In genomic region chr5:75623846-75624245, GRCh38 we compare ENCODE assay signal across 20 cellular contexts. TPM values are rescaled to one million over a fixed set of nuclear protein-coding genes. Genes with fewer than 3 reads are reported as not detected.
DNase-seq lines count a peak whose midpoint lies in the region; ATAC-seq and TF ChIP-seq lines count a peak whose summit lies in the region.
"Had no signal": no experiment of that assay in that cellular context is flagged by ENCODE, and none has a peak within 500 bp of the region (broad histone marks: within the 10 kb centered on the region; RNA-seq: fewer than 3 reads in every experiment).

No MANE protein-coding gene starts in this region.

- POLR2A ChIA-PET in SK-N-SH (lab: Yijun Ruan, JAX) = no interaction called here

- ATAC-seq in SK-N-SH treated with all-trans-retinoic acid at 6 μM for 48 hours (peak; percentile 45; the same call in 2 of the 3 replicates), left lung (peak; percentile 73)
- ATAC-seq: stimulated activated effector memory CD8-positive, alpha-beta T cell treated with anti-CD3 and anti-CD28 coated beads, Interleukin-12 subunit alpha, Interleukin-12 subunit beta, amount 100 ng/mL, for 72 hours had no signal

- no peak for TF ChIP-seq CTCF in SK-N-SH (IDR thresholded peaks at IDR 0.05)
- no peak for TF ChIP-seq CTCF in cardiac fibroblast (IDR thresholded peaks at IDR 0.05; ENCODE audit: low read depth, low read length)
- TF ChIP-seq CTCF in left lung (IDR thresholded peaks at IDR 0.05) = no peak
- TF ChIP-seq CTCF in transverse colon (IDR thresholded peaks at IDR 0.05) = no peak

- TF ChIP-seq EP300 in SK-N-SH (IDR thresholded peaks at IDR 0.05; ENCODE audit: borderline replicate concordance in 1 of 2, low read depth in 1 of 2, low read length in 1 of 2) (no peak), transverse colon (IDR thresholded peaks at IDR 0.05; ENCODE audit: low read depth) (no peak)

- H3F3A ChIP-seq in SK-N-SH (replicated peaks; ENCODE audit: insufficient read depth) = no peaks in the 10 kb centered on the region

- H3K27ac ChIP-seq in SK-N-SH (ENCODE audit: low read depth in 2 of 2, low read length in 1 of 2) (no peak overlapping the region), left lung (peak overlapping the region; percentile 64 to 66), transverse colon (peak overlapping the region; percentile 13 to 81 (median 78))
- H3K27ac ChIP-seq: BLaER1 treated with 17β-estradiol and CSF1 and Interleukin-3, amounts not matched to agents 10 nM and 100 nM; HL-60; spleen had no signal

- no peaks in the 10 kb centered on the region for H3K9me2 ChIP-seq in SK-N-SH

- no peak for TF ChIP-seq RAD21 in SK-N-SH (IDR thresholded peaks at IDR 0.05; ENCODE audit: low read length)

- H3K4me1 ChIP-seq in SK-N-SH (ENCODE audit: control insufficient read depth in 1 of 2, insufficient read depth in 2 of 2, low read depth in 1 of 2, low read length in 1 of 2) = no peaks in the 10 kb centered on the region
- no peaks in the 10 kb centered on the region for H3K4me1 ChIP-seq in left lung
- H3K4me1 ChIP-seq in transverse colon = peaks cover 0 to 29% (median 15%) of the 10 kb centered on the region in 4 donors
- H3K4me1 ChIP-seq: BLaER1 treated with 17β-estradiol and CSF1 and Interleukin-3, amounts not matched to agents 10 nM and 100 nM; spleen had no signal

- H2AFZ ChIP-seq in SK-N-SH (ENCODE audit: low read depth) = no peak overlapping the region

- H3K9me3 ChIP-seq in SK-N-SH (no peaks in the 10 kb centered on the region), left lung (no peaks in the 10 kb centered on the region), transverse colon (no peaks in the 10 kb centered on the region)
- H3K9me3 ChIP-seq: BLaER1 treated with 17β-estradiol and CSF1 and Interleukin-3, amounts not matched to agents 10 nM and 100 nM; spleen had no signal

- no peak for TF ChIP-seq POLR2A in transverse colon (IDR thresholded peaks at IDR 0.05)

- in situ Hi-C loops in transverse colon (cut with MboI; ENCODE audit: low pct_ligation_motif_present in 1 of 4, low pct_unique_long_range_greater_than_20kb in 1 of 4, low sequenced_read_pairs in 3 of 4) = no loop called here

- no peaks in the 10 kb centered on the region for H4K20me1 ChIP-seq in SK-N-SH (ENCODE audit: insufficient read depth)
- H4K20me1 ChIP-seq: BLaER1 treated with 17β-estradiol and CSF1 and Interleukin-3, amounts not matched to agents 10 nM and 100 nM had no signal

- CTCF ChIA-PET in SK-N-SH (lab: Yijun Ruan, JAX) = no interaction called here

- H3K4me2 ChIP-seq in SK-N-SH = no peak overlapping the region
- H3K4me2 ChIP-seq: BLaER1 treated with 17β-estradiol and CSF1 and Interleukin-3, amounts not matched to agents 10 nM and 100 nM had no signal

- H3K4me3 ChIP-seq in SK-N-SH (ENCODE audit: low read depth in 2 of 2, low read length in 1 of 2) = no peak overlapping the region
- H3K4me3 ChIP-seq in cardiac fibroblast (replicated peaks in 1 of 2; ENCODE audit: low read depth in 2 of 2, low read length in 2 of 2) = no peak overlapping the region
- H3K4me3 ChIP-seq in left lung = no peak overlapping the region
- H3K4me3 ChIP-seq in transverse colon = no peak overlapping the region
- H3K4me3 ChIP-seq: BLaER1 treated with 17β-estradiol and CSF1 and Interleukin-3, amounts not matched to agents 10 nM and 100 nM; spleen had no signal

- DNase-seq in SK-N-SH (no peak), cardiac fibroblast (ENCODE audit: low read depth in 2 of 2) (peak; percentile 36 to 57), left lung (no peak), transverse colon (no peak), DMS 273 treated with DMSO at 0.1 percent for 48 hours (lab: John Stamatoyannopoulos, UW) (no peak), GM19240 (ENCODE audit: insufficient read length, low spot score) (no peak)
- DNase-seq in stimulated activated naive CD4-positive, alpha-beta T cell (lab: John Stamatoyannopoulos, UW) = no peak
- DNase-seq: 8988T; activated effector memory CD4-positive, alpha-beta T cell treated with Interleukin-2 at 50 U/mL for 16 hours; DMS79; erythroblast; KBM-7; NCI-H1105 treated with DMSO at 0.1 percent for 48 hours; RPMI8226; spleen; T-helper 1 cell had no signal

- H3K79me2 ChIP-seq in SK-N-SH (ENCODE audit: insufficient read depth) = no peaks in the 10 kb centered on the region

- intact Hi-C loops in left lung (cut with DNase I) (no loop called here), transverse colon (cut with DNase I; ENCODE audit: low total_unique reads) (no loop called here)

- no peaks in the 10 kb centered on the region for H3K27me3 ChIP-seq in SK-N-SH (ENCODE audit: insufficient read depth)
- H3K27me3 ChIP-seq in left lung = no peaks in the 10 kb centered on the region
- H3K27me3 ChIP-seq in transverse colon = no peaks in the 10 kb centered on the region
- H3K27me3 ChIP-seq: BLaER1 treated with 17β-estradiol and CSF1 and Interleukin-3, amounts not matched to agents 10 nM and 100 nM; spleen had no signal

- H3K9ac ChIP-seq in SK-N-SH = no peak overlapping the region
- H3K9ac ChIP-seq: BLaER1 treated with 17β-estradiol and CSF1 and Interleukin-3, amounts not matched to agents 10 nM and 100 nM had no signal

- no peaks in the 10 kb centered on the region for H3K36me3 ChIP-seq in SK-N-SH (replicated peaks in 1 of 2; ENCODE audit: control insufficient read depth in 1 of 2, insufficient read depth in 2 of 2, low read length in 1 of 2)
- H3K36me3 ChIP-seq in left lung = no peaks in the 10 kb centered on the region
- no peaks in the 10 kb centered on the region for H3K36me3 ChIP-seq in transverse colon
- H3K36me3 ChIP-seq: spleen had no signal

TF ChIP-seq in SK-N-SH treated with all-trans-retinoic acid at 6 μM for 48 hours, 23 proteins besides CTCF, POLR2A, EP300 and RAD21 (continues in another document):
- TF ChIP-seq POU6F1 (CRISPR knock-in tag; IDR thresholded peaks at IDR 0.05; ENCODE audit: borderline replicate concordance, low read depth) (no peak), PPARA (CRISPR knock-in tag; IDR thresholded peaks at IDR 0.05; ENCODE audit: borderline replicate concordance) (no peak), ZC3H10 (CRISPR knock-in tag; IDR thresholded peaks at IDR 0.05) (no peak), SNAI2 (CRISPR knock-in tag; IDR thresholded peaks at IDR 0.05) (no peak)

TF ChIP-seq in SK-N-SH, 30 proteins besides CTCF, POLR2A, EP300 and RAD21 (continues in another document):
- TF ChIP-seq GATA2 (CRISPR knock-in tag; IDR thresholded peaks at IDR 0.05) (no peak), GABPA (IDR thresholded peaks at IDR 0.05; ENCODE audit: low read depth) (no peak), RCOR1 (IDR thresholded peaks at IDR 0.05; ENCODE audit: low read length) (no peak), CHD2 (IDR thresholded peaks at IDR 0.05; ENCODE audit: low read length, partially characterized antibody) (no peak), PBX3 (IDR thresholded peaks at IDR 0.05) (no peak), RXRA (IDR thresholded peaks at IDR 0.05; ENCODE audit: borderline replicate concordance, low read depth) (no peak), MAX (IDR thresholded peaks at IDR 0.05; ENCODE audit: low read depth) (no peak), REST (IDR thresholded peaks at IDR 0.05; ENCODE audit: low read depth, low read length) (no peak), RFX5 (IDR thresholded peaks at IDR 0.05; ENCODE audit: low read length) (no peak)

RNA-seq across cellular contexts. Expression of gene ANKDD1B, which starts 12.6 kb away (rescaled TPM):
- 0.05 and 0.12 TPM in 2 replicates for polyA plus RNA-seq in SK-N-SH (2012; rRNA removed)
- polyA plus RNA-seq in SK-N-SH (2012; cell fraction: cytosol; rRNA removed) = 0.01 TPM in 1 of 2 replicates, not detected in the other
- polyA plus RNA-seq in SK-N-SH (2012; cell fraction: nucleus; rRNA removed) = 0.95 and 1.0 TPM in 2 replicates
- total RNA-seq in left lung = 1 to 10 TPM; 3.0 to 3.3 TPM
- total RNA-seq in transverse colon = 10 to 100 TPM in 3 of 4 donors, 1 to 10 TPM in 1; 3.6 to 20.6 (median 13.9) TPM

Comparison
In these comparisons a context has a peak if more than half of its experiments do, and no peak if none do; other contexts are left out.
1. DNase-seq: peak in cardiac fibroblast (2 of 2); none in SK-N-SH (single experiment), left lung (0 of 2), transverse colon (single experiment), DMS 273 treated with DMSO at 0.1 percent for 48 hours (single experiment), GM19240 (single experiment) and stimulated activated naive CD4-positive, alpha-beta T cell (0 of 6).
2. H3K27ac ChIP-seq: peak in left lung (2 of 2) and transverse colon (4 of 4); none in SK-N-SH (0 of 2).